ENCODE assay signal across 8 cellular contexts in the genomic region with DNA sequence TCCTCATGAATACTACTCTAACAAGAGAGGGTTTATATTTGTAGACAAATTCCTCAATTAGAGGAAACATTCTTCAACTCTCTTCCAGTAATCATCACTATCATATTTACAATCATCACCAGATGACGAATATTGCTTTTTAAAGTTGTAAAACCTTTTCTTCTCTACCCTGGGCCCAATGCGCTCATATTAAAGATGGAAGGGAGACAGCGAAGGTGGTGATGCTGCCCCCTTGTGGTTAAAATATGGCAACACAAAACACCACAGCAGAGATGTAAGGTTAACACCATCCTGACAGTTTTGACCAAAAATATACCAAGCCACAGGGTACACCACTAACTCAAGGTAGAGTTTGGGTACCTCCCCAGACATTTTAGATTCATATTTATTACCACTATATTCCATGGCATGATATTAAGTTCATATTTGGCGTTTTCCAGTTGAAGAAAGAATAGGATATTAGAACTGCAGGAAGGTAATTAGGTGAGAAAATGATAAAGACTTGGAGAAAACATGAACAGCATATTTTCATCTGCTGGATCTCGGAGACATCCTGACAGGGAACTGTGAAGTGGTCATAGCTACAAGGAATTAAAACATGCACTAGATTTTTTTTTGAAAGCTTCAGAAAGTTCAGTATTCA.
DNase-seq lines count a peak whose midpoint lies in the region; ATAC-seq, FAIRE-seq and TF ChIP-seq lines count a peak whose summit lies in the region.

No MANE protein-coding gene starts in this region.

- H3K9me3 ChIP-seq in SJCRH30 (replicated peaks) (no peaks in the 10 kb centered on the region), HepG2 (ENCODE audit: low read length) (no peaks in the 10 kb centered on the region), thoracic aorta (no peaks in the 10 kb centered on the region)

- POLR2A ChIA-PET in HepG2 (lab: Yijun Ruan, JAX) = no interaction called here

- intact Hi-C loops in HepG2 (cut with micrococcal nuclease; ENCODE audit: unreplicated experiment) = loop anchor here (1.0 kb wide), 1 partner anchor 131 kb away; no protein-coding TSS in a partner anchor

- in situ Hi-C loops in brain microvascular endothelial cell (cut with HindIII; ENCODE audit: low pct_ligation_motif_present, low sequenced_read_pairs) = no loop called here
- in situ Hi-C loops in HepG2 (cut with HindIII; ENCODE audit: extremely low pct_ligation_motif_present, low pct_unique_long_range_greater_than_20kb) = no loop called here

- TF ChIP-seq CTCF in brain microvascular endothelial cell (IDR thresholded peaks at IDR 0.05; ENCODE audit: low read depth, low read length, missing control alignments) = peak; percentile 75
- peak; percentile 67 for TF ChIP-seq CTCF in HepG2 (CRISPR knock-in tag; IDR thresholded peaks at IDR 0.05)
- peak; percentile 43 for TF ChIP-seq CTCF in thoracic aorta (IDR thresholded peaks at IDR 0.05)

- peak; percentile 54 for ATAC-seq in HG02759 (IDR thresholded peaks at IDR 0.05; ENCODE audit: unreplicated experiment)
- peak; percentile 60 for ATAC-seq in HepG2
- ATAC-seq in thoracic aorta (ENCODE audit: insufficient number of reproducible peaks, low FRiP score, low read depth) = no peak
- ATAC-seq in GM21367 (IDR thresholded peaks at IDR 0.05; ENCODE audit: unreplicated experiment) = no peak

- no peaks in the 10 kb centered on the region for H3K4me1 ChIP-seq in SJCRH30
- no peaks in the 10 kb centered on the region for H3K4me1 ChIP-seq in HepG2 (ENCODE audit: insufficient read depth, low read length)
- no peaks in the 10 kb centered on the region for H3K4me1 ChIP-seq in thoracic aorta (ENCODE audit: control insufficient read depth in 1 of 2, low read depth in 2 of 2)

- FAIRE-seq in HepG2 (lab: Jason Lieb, UNC) = peak; percentile 85

- WGBS in HepG2 (ENCODE audit: low lambda C conversion rate) = 33% methylated on average over 5 of the region's 5 CpGs

- no peak for TF ChIP-seq RAD21 in HepG2 (CRISPR knock-in tag; IDR thresholded peaks at IDR 0.05)

- H3K9ac ChIP-seq in HepG2 (ENCODE audit: insufficient read depth, low read depth, low read length) = no peak overlapping the region

- no peak overlapping the region for H3K4me2 ChIP-seq in HepG2 (ENCODE audit: low read depth, low read length)

- no peaks in the 10 kb centered on the region for H3K27me3 ChIP-seq in SJCRH30
- H3K27me3 ChIP-seq in brain microvascular endothelial cell (replicated peaks) = no peaks in the 10 kb centered on the region
- no peaks in the 10 kb centered on the region for H3K27me3 ChIP-seq in HepG2 (ENCODE audit: control insufficient read depth in 1 of 2, insufficient read depth in 2 of 2, low read length in 2 of 2)
- H3K27me3 ChIP-seq in thoracic aorta (replicated peaks; ENCODE audit: insufficient read depth) = no peaks in the 10 kb centered on the region

- CTCF ChIA-PET in HepG2 (lab: Yijun Ruan, JAX; ENCODE audit: low intra/inter-chr PET ratio, low total read pairs) = interaction anchor here (1.2 kb wide), 1 partner anchor 112 kb away, joined by 3 read pairs; the partner anchor contains the start of gene CHST7

- no peak overlapping the region for H3K4me3 ChIP-seq in SJCRH30
- no peak overlapping the region for H3K4me3 ChIP-seq in brain microvascular endothelial cell (ENCODE audit: low read depth, low read length)
- no peak overlapping the region for H3K4me3 ChIP-seq in HepG2 (replicated peaks in 1 of 3; ENCODE audit: insufficient read depth in 1 of 3, low read depth in 2 of 3, low read length in 3 of 3)
- no peak overlapping the region for H3K4me3 ChIP-seq in thoracic aorta

- TF ChIP-seq POLR2A in HepG2 (IDR thresholded peaks at IDR 0.05; ENCODE audit: insufficient read depth in 1 of 2, low read depth in 2 of 2, low read length in 2 of 2) = no peak

- no peak overlapping the region for H2AFZ ChIP-seq in HepG2 (ENCODE audit: low read length)

- DNase-seq in NCI-H510A treated with DMSO at 0.1 percent for 48 hours (lab: John Stamatoyannopoulos, UW) (peak; percentile 2), NCI-H510A (lab: John Stamatoyannopoulos, UW) (no peak), SJCRH30 (peak; percentile 12 to 58), brain microvascular endothelial cell (peak; percentile 38), HepG2 (ENCODE audit: low spot score) (peak; percentile 11), thoracic aorta (ENCODE audit: low spot score) (no peak)

- no peaks in the 10 kb centered on the region; the same call in 1 of the 2 replicates for H4K20me1 ChIP-seq in HepG2 (ENCODE audit: insufficient read depth, low read length)

- BruUV-seq in HepG2 (replicated peaks; lab: Mats Ljungman, UMichigan) = no TSS peak

- no peak for TF ChIP-seq EP300 in HepG2 (IDR thresholded peaks at IDR 0.05; ENCODE audit: low read depth in 2 of 2, low read length in 2 of 2)
- TF ChIP-seq EP300 in HepG2 (CRISPR knock-in tag; IDR thresholded peaks at IDR 0.05; ENCODE audit: borderline replicate concordance) = no peak

- no peaks in the 10 kb centered on the region for H3K36me3 ChIP-seq in SJCRH30
- H3K36me3 ChIP-seq in brain microvascular endothelial cell (replicated peaks) = no peaks in the 10 kb centered on the region
- H3K36me3 ChIP-seq in HepG2 (replicated peaks in 1 of 2; ENCODE audit: control insufficient read depth in 1 of 2, insufficient read depth in 2 of 2, low read length in 2 of 2) = no peaks in the 10 kb centered on the region
- H3K36me3 ChIP-seq in thoracic aorta = no peaks in the 10 kb centered on the region

- no peak overlapping the region for H3K27ac ChIP-seq in SJCRH30
- H3K27ac ChIP-seq in brain microvascular endothelial cell = no peak overlapping the region
- H3K27ac ChIP-seq in HepG2 (ENCODE audit: extremely low read length, insufficient read depth, low read length) = no peak overlapping the region
- no peak overlapping the region for H3K27ac ChIP-seq in thoracic aorta

- no peaks in the 10 kb centered on the region for H3K79me2 ChIP-seq in HepG2 (ENCODE audit: insufficient read depth, low read length)

TF ChIP-seq in HepG2, 621 proteins besides CTCF, POLR2A, EP300 and RAD21:
- no peak for TF ChIP-seq FOXA3 (CRISPR knock-in tag; IDR thresholded peaks at IDR 0.05)
- peak; percentile 13; the same call in 1 of the 2 replicates for TF ChIP-seq SMC3 (IDR thresholded peaks at IDR 0.05; ENCODE audit: low read length)
- peak; percentile 44 for TF ChIP-seq STAG1 (CRISPR knock-in tag; IDR thresholded peaks at IDR 0.05)
- TF ChIP-seq ZNF839 (CRISPR knock-in tag; IDR thresholded peaks at IDR 0.05; ENCODE audit: borderline replicate concordance) = no peak

Comparison
In these comparisons a context has a peak if more than half of its experiments do, and no peak if none do; other contexts are left out.
1. DNase-seq: peak in NCI-H510A treated with DMSO at 0.1 percent for 48 hours (single experiment), SJCRH30 (2 of 2), brain microvascular endothelial cell (single experiment) and HepG2 (single experiment); none in NCI-H510A (single experiment) and thoracic aorta (single experiment).
2. ATAC-seq: peak in HG02759 (single experiment) and HepG2 (single experiment); none in thoracic aorta (single experiment) and GM21367 (single experiment).
3. Peak in every context shown above with its lines, with median percentiles within 50 percentile points of each other: CTCF ChIP-seq.